Comparison of ENCODE assay signal across 2 cellular contexts in genomic region chr12:124689585-124689984, GRCh38.
TF ChIP-seq lines count a peak whose summit lies in the region.

No MANE protein-coding gene starts in this region.

TF ChIP-seq in GM23338, 12 proteins besides CTCF, POLR2A, EP300 and RAD21 (continued from another document):
- TF ChIP-seq ZNF462 (CRISPR knock-in tag; IDR thresholded peaks at IDR 0.05) = no peak
- TF ChIP-seq ZNF114 (CRISPR knock-in tag; IDR thresholded peaks at IDR 0.05) = no peak

TF ChIP-seq in WTC11, 78 proteins besides CTCF, POLR2A, EP300 and RAD21 (continued from another document):
- TF ChIP-seq ZSCAN18 (CRISPR knock-in tag; IDR thresholded peaks at IDR 0.05) = no peak
- TF ChIP-seq ELF4 (CRISPR knock-in tag; IDR thresholded peaks at IDR 0.05; ENCODE audit: low read depth) = no peak
- no peak for TF ChIP-seq TEAD4 (CRISPR knock-in tag; IDR thresholded peaks at IDR 0.05)
- no peak for TF ChIP-seq MXD4 (CRISPR knock-in tag; IDR thresholded peaks at IDR 0.05; ENCODE audit: borderline replicate concordance)
- no peak for TF ChIP-seq FOXJ3 (CRISPR knock-in tag; IDR thresholded peaks at IDR 0.05; ENCODE audit: borderline replicate concordance)
- TF ChIP-seq, protein P1, sequence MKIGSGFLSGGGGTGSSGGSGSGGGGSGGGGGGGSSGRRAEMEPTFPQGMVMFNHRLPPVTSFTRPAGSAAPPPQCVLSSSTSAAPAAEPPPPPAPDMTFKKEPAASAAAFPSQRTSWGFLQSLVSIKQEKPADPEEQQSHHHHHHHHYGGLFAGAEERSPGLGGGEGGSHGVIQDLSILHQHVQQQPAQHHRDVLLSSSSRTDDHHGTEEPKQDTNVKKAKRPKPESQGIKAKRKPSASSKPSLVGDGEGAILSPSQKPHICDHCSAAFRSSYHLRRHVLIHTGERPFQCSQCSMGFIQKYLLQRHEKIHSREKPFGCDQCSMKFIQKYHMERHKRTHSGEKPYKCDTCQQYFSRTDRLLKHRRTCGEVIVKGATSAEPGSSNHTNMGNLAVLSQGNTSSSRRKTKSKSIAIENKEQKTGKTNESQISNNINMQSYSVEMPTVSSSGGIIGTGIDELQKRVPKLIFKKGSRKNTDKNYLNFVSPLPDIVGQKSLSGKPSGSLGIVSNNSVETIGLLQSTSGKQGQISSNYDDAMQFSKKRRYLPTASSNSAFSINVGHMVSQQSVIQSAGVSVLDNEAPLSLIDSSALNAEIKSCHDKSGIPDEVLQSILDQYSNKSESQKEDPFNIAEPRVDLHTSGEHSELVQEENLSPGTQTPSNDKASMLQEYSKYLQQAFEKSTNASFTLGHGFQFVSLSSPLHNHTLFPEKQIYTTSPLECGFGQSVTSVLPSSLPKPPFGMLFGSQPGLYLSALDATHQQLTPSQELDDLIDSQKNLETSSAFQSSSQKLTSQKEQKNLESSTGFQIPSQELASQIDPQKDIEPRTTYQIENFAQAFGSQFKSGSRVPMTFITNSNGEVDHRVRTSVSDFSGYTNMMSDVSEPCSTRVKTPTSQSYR (CRISPR knock-in tag; IDR thresholded peaks at IDR 0.05) = no peak
- TF ChIP-seq HMGA2 (CRISPR knock-in tag; IDR thresholded peaks at IDR 0.05) = no peak
- TF ChIP-seq FOXP4 (CRISPR knock-in tag; IDR thresholded peaks at IDR 0.05) = no peak
- TF ChIP-seq, protein P2, sequence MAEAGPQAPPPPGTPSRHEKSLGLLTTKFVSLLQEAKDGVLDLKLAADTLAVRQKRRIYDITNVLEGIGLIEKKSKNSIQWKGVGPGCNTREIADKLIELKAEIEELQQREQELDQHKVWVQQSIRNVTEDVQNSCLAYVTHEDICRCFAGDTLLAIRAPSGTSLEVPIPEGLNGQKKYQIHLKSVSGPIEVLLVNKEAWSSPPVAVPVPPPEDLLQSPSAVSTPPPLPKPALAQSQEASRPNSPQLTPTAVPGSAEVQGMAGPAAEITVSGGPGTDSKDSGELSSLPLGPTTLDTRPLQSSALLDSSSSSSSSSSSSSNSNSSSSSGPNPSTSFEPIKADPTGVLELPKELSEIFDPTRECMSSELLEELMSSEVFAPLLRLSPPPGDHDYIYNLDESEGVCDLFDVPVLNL (CRISPR knock-in tag; IDR thresholded peaks at IDR 0.05; ENCODE audit: borderline replicate concordance, low read depth) = no peak
- no peak for TF ChIP-seq SMAD3 (CRISPR knock-in tag; IDR thresholded peaks at IDR 0.05; ENCODE audit: borderline replicate concordance)
TF ChIP-seq in WTC11: peak in this region for 0.
